29 cellular contexts compared by ENCODE assay signal in genomic region chr17:67285360-67285759, GRCh38.
"Had no signal": no experiment of that assay in that cellular context is flagged by ENCODE, and none has a peak within 500 bp of the region (broad histone marks: within the 10 kb centered on the region; RNA-seq: fewer than 3 reads in every experiment).

No MANE protein-coding gene starts in this region.

- H3K4me1 ChIP-seq: breast epithelium, upper lobe of right lung had no signal

- H3K27ac Mint-ChIP-seq: activated CD8-positive, alpha-beta T cell treated with anti-CD3 and anti-CD28 coated beads for 36 hours; mesothelial cell of epicardium; nephron progenitor cell; progenitor cell of endocrine pancreas; stimulated activated memory B cell treated with anti-CD40 and anti-IgM and Interleukin-4, amounts not matched to agents 10 μg/mL and 1 μg/mL and 100 μg/mL, for 72 hours; T-helper 1 cell treated with Interleukin-12 subunit alpha and Interleukin-12 subunit beta and Interleukin-4 antibody, amounts not matched to agents 30 μg/mL and 1 μg/mL, for 36 hours had no signal

- ATAC-seq: activated CD8-positive, alpha-beta T cell treated with anti-CD3 and anti-CD28 coated beads for 36 hours; activated naive CD4-positive, alpha-beta T cell treated with anti-CD3 and anti-CD28 coated beads, Interleukin-2, amount 50 U/mL, for 72 hours; gastrocnemius medialis; right lobe of liver; stimulated activated memory B cell treated with anti-CD40 and anti-IgM and Interleukin-4, amounts not matched to agents 10 μg/mL and 1 μg/mL and 100 μg/mL, for 72 hours; upper lobe of right lung had no signal

- H3K27me3 ChIP-seq: breast epithelium, gastrocnemius medialis, ovary, right lobe of liver, stomach, thyroid gland, upper lobe of right lung had no signal

- H3K9me3 ChIP-seq: breast epithelium, gastrocnemius medialis, left ventricle myocardium inferior, ovary, right lobe of liver, stomach, thyroid gland, upper lobe of right lung had no signal

- H3K4me1 Mint-ChIP-seq: central memory CD8-positive, alpha-beta T cell had no signal

- H3K36me3 ChIP-seq: breast epithelium, gastrocnemius medialis, left ventricle myocardium inferior, ovary, right lobe of liver, stomach, thyroid gland, upper lobe of right lung had no signal

- DNase-seq: activated CD4-positive, alpha-beta T cell treated with anti-CD3 and anti-CD28 coated beads for 1 hour; activated CD4-positive, alpha-beta T cell treated with anti-CD3 and anti-CD28 coated beads, Interleukin-2, amount 50 U/mL, for 1 hour; activated CD8-positive, alpha-beta T cell treated with anti-CD3 and anti-CD28 coated beads for 36 hours; activated naive CD4-positive, alpha-beta T cell; activated T-cell treated with anti-CD3 and anti-CD28 coated beads, Interleukin-2, amount 50 U/mL, for 48 hours; dermis blood vessel endothelial cell; effector CD8-positive, alpha-beta T cell; gastrocnemius medialis; glutamatergic neuron; left ventricle myocardium inferior; naive B cell; nephron progenitor cell; ovary; right lobe of liver; small intestine; stimulated activated CD4-positive, alpha-beta T cell treated with anti-CD3 and anti-CD28 coated beads, Interleukin-1b, Interleukin-23, amount 100 ng/mL, for 48 hours; stimulated activated CD4-positive, alpha-beta T cell treated with anti-CD3 and anti-CD28 coated beads, Interleukin-4, amount 100 ng/mL, for 4 hours; stimulated activated CD8-positive, alpha-beta memory T cell treated with anti-CD3 and anti-CD28 coated beads, Interleukin-4, amount 100 ng/mL, for 48 hours; stomach; T-helper 9 cell; thyroid gland; upper lobe of right lung had no signal

- H3K9me3 Mint-ChIP-seq: activated CD8-positive, alpha-beta T cell treated with anti-CD3 and anti-CD28 coated beads for 36 hours; activated naive CD4-positive, alpha-beta T cell treated with anti-CD3 and anti-CD28 coated beads, Interleukin-2, amount 50 U/mL, for 72 hours; central memory CD8-positive, alpha-beta T cell; mesothelial cell of epicardium; naive B cell; nephron progenitor cell; stimulated activated memory B cell treated with anti-CD40 and anti-IgM and Interleukin-4, amounts not matched to agents 10 μg/mL and 1 μg/mL and 100 μg/mL, for 72 hours; T-helper 1 cell treated with Interleukin-12 subunit alpha and Interleukin-12 subunit beta and Interleukin-4 antibody, amounts not matched to agents 30 μg/mL and 1 μg/mL, for 36 hours had no signal

- H3K4me3 ChIP-seq: breast epithelium, gastrocnemius medialis, left ventricle myocardium inferior, ovary, right lobe of liver, stomach, thyroid gland, upper lobe of right lung had no signal

- H3K27me3 Mint-ChIP-seq: activated CD8-positive, alpha-beta T cell treated with anti-CD3 and anti-CD28 coated beads for 36 hours; central memory CD8-positive, alpha-beta T cell; naive B cell; stimulated activated memory B cell treated with anti-CD40 and anti-IgM and Interleukin-4, amounts not matched to agents 10 μg/mL and 1 μg/mL and 100 μg/mL, for 72 hours had no signal

- H3K36me3 Mint-ChIP-seq: activated naive CD4-positive, alpha-beta T cell treated with anti-CD3 and anti-CD28 coated beads, Interleukin-2, amount 50 U/mL, for 72 hours; mesothelial cell of epicardium; naive B cell; stimulated activated memory B cell treated with anti-CD40 and anti-IgM and Interleukin-4, amounts not matched to agents 10 μg/mL and 1 μg/mL and 100 μg/mL, for 72 hours had no signal

- H3K4me3 Mint-ChIP-seq: activated CD8-positive, alpha-beta T cell treated with anti-CD3 and anti-CD28 coated beads for 36 hours; central memory CD8-positive, alpha-beta T cell; mesothelial cell of epicardium; naive B cell; nephron progenitor cell; stimulated activated memory B cell treated with anti-CD40 and anti-IgM and Interleukin-4, amounts not matched to agents 10 μg/mL and 1 μg/mL and 100 μg/mL, for 72 hours; T-helper 1 cell treated with Interleukin-12 subunit alpha and Interleukin-12 subunit beta and Interleukin-4 antibody, amounts not matched to agents 30 μg/mL and 1 μg/mL, for 36 hours had no signal

- H3K27ac ChIP-seq: breast epithelium, gastrocnemius medialis, left ventricle myocardium inferior, ovary, right lobe of liver, stomach, thyroid gland, upper lobe of right lung had no signal
